In genomic region chr2:235303499-235304291, GRCh38 we compare ENCODE assay signal across 2 cellular contexts.
TF ChIP-seq lines count a peak whose summit lies in the region.

No MANE protein-coding gene starts in this region.

TF ChIP-seq in A549, 52 proteins besides CTCF, POLR2A, EP300 and RAD21 (continued from another document):
- TF ChIP-seq BCL3 (IDR thresholded peaks at IDR 0.05) (no peak), NPAS2 (CRISPR knock-in tag; IDR thresholded peaks at IDR 0.05; ENCODE audit: borderline replicate concordance) (no peak), HOXA7 (CRISPR knock-in tag; IDR thresholded peaks at IDR 0.05) (no peak), HEYL (CRISPR knock-in tag; IDR thresholded peaks at IDR 0.05) (no peak), NFE2L2 (conservative IDR thresholded peaks at IDR 0.05; ENCODE audit: low read length) (no peak)

TF ChIP-seq in GM23338, 12 proteins besides CTCF, POLR2A, EP300 and RAD21 (continued from another document):
- no peak for TF ChIP-seq REST (IDR thresholded peaks at IDR 0.05; ENCODE audit: unreplicated experiment)
- TF ChIP-seq EZH2 (IDR thresholded peaks at IDR 0.05; ENCODE audit: low read depth, unreplicated experiment), result no peak
- TF ChIP-seq JUNB (IDR thresholded peaks at IDR 0.05; ENCODE audit: unreplicated experiment), result no peak
- TF ChIP-seq ZNF114 (CRISPR knock-in tag; IDR thresholded peaks at IDR 0.05), result no peak
- no peak for TF ChIP-seq ZNF462 (CRISPR knock-in tag; IDR thresholded peaks at IDR 0.05)
- TF ChIP-seq ZNF331 (CRISPR knock-in tag; IDR thresholded peaks at IDR 0.05; ENCODE audit: low read depth), result no peak
- TF ChIP-seq CREB1 (CRISPR knock-in tag; IDR thresholded peaks at IDR 0.05; ENCODE audit: low read depth), result no peak
- TF ChIP-seq STAT1 (IDR thresholded peaks at IDR 0.05; ENCODE audit: unreplicated experiment), result no peak
- TF ChIP-seq ETS1 (IDR thresholded peaks at IDR 0.05), result no peak
- TF ChIP-seq EZH2phosphoT487 (IDR thresholded peaks at IDR 0.05; ENCODE audit: unreplicated experiment), result no peak
